ENCODE assay signal across 24 cellular contexts in the genomic region with DNA sequence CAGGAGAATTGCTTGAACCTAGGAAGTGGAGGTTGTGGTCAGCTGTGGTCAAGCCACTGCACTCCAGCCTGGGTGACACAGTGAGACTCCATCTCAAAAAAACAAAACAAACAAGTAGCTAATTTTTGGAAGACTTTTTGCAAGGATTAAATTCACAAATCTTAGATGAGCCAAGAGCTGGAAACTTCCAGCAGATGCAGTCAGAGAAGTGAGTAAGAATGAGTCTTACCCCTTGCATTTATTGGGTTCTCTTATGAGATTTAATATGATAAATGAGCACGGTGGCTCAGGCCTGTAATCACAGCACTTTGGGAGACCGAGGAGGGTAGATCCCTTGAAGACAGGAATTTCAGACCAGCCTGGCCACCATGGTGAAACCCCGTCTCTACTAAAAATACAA.
"Had no signal": no experiment of that assay in that cellular context is flagged by ENCODE, and none has a peak within 500 bp of the region (broad histone marks: within the 10 kb centered on the region; RNA-seq: fewer than 3 reads in every experiment).

No MANE protein-coding gene starts in this region.

- H2AFZ ChIP-seq: hepatocyte had no signal

- H3K27me3 ChIP-seq: gastroesophageal sphincter, heart left ventricle, hepatocyte, ovary, sigmoid colon, stomach, thyroid gland, vagina had no signal

- DNase-seq: effector memory CD8-positive, alpha-beta T cell; heart left ventricle; kidney; mesenchymal stem cell; mucosa of descending colon; naive thymus-derived CD4-positive, alpha-beta T cell; nucleus accumbens; ovary; posterior cingulate gyrus; psoas muscle; right cardiac atrium; sigmoid colon; stimulated activated CD4-positive, alpha-beta T cell treated with anti-CD3 and anti-CD28 coated beads, Interleukin-2, amount 100 ng/mL, for 24 hours; stimulated activated CD4-positive, alpha-beta T cell treated with anti-CD3 and anti-CD28 coated beads, Interleukin-4, amount 100 ng/mL, for 24 hours; stimulated activated naive CD4-positive, alpha-beta T cell treated with Interleukin-2 at 50 U/mL for 16 hours; stomach; thyroid gland; trophoblast cell had no signal

- ATAC-seq: effector memory CD8-positive, alpha-beta T cell; gastroesophageal sphincter; heart left ventricle; left lobe of liver; mucosa of descending colon; naive thymus-derived CD4-positive, alpha-beta T cell; psoas muscle; right cardiac atrium; stimulated activated effector memory CD8-positive, alpha-beta T cell treated with anti-CD3 and anti-CD28 coated beads, Interleukin-12 subunit alpha, Interleukin-12 subunit beta, amount 100 ng/mL, for 72 hours had no signal

- H3K4me3 ChIP-seq: coronary artery, gastroesophageal sphincter, heart left ventricle, hepatocyte, mucosa of descending colon, ovary, psoas muscle, sigmoid colon, stomach, thyroid gland, vagina had no signal

- H3K9me3 ChIP-seq: gastroesophageal sphincter, heart left ventricle, mucosa of descending colon, ovary, psoas muscle, sigmoid colon, stomach, thyroid gland, vagina had no signal

- H3K4me1 ChIP-seq: gastroesophageal sphincter, heart left ventricle, sigmoid colon, stomach, thyroid gland, vagina had no signal

- H3K27ac ChIP-seq: coronary artery, gastroesophageal sphincter, heart left ventricle, hepatocyte, ovary, psoas muscle, sigmoid colon, stomach, thyroid gland, vagina had no signal

- H3K36me3 ChIP-seq: gastroesophageal sphincter, heart left ventricle, ovary, sigmoid colon, stomach, thyroid gland, vagina had no signal

- H3K79me2 ChIP-seq: hepatocyte had no signal

- H3K4me2 ChIP-seq: hepatocyte had no signal
